ENCODE assay signal across 14 cellular contexts in genomic region chr9:110767559-110768063, GRCh38.
A peak's percentile ranks its signal among the peaks of the same experiment; 100 is the strongest.
DNase-seq lines count a peak whose midpoint lies in the region; ATAC-seq lines count a peak whose summit lies in the region.
"Had no signal": no experiment of that assay in that cellular context is flagged by ENCODE, and none has a peak within 500 bp of the region (broad histone marks: within the 10 kb centered on the region; RNA-seq: fewer than 3 reads in every experiment).

No MANE protein-coding gene starts in this region.

- DNase-seq in GM23248, result peak; percentile 57
- DNase-seq in caudate nucleus (lab: John Stamatoyannopoulos, UW), result peak in 37 of 61 donors; percentile 2 to 54 (median 16)
- DNase-seq in inferior parietal cortex (ENCODE audit: extremely low spot score), result peak; percentile 80
- DNase-seq in stromal cell of bone marrow (ENCODE audit: low read depth), result peak; percentile 36
- DNase-seq in KBM-7, result no peak
- DNase-seq in activated naive CD4-positive, alpha-beta T cell treated with Interleukin-2 at 50 U/mL for 16 hours, result no peak
- DNase-seq in SIG-M5 treated with dmso at 0.1 percent for 504 hours (lab: John Stamatoyannopoulos, UW; ENCODE audit: unreplicated experiment), result no peak
- DNase-seq: activated CD8-positive, alpha-beta memory T cell treated with anti-CD3 and anti-CD28 coated beads for 24 hours; activated naive CD8-positive, alpha-beta T cell treated with anti-CD3 and anti-CD28 coated beads for 36 hours; effector memory CD4-positive, alpha-beta T cell; NCI-H187; stimulated activated CD4-positive, alpha-beta T cell treated with anti-CD3 and anti-CD28 coated beads, Interleukin-4, amount 100 ng/mL, for 4 hours had no signal

- H3K9me2 ChIP-seq in GM23248 (ENCODE audit: insufficient read depth), result no peaks in the 10 kb centered on the region

- peak overlapping the region; percentile 74 for H3K4me2 ChIP-seq in GM23248 (ENCODE audit: unreplicated experiment)
- H3K4me2 ChIP-seq: BLaER1 treated with 17β-estradiol and CSF1 and Interleukin-3, amounts not matched to agents 10 nM and 100 nM had no signal

- H3K9me3 ChIP-seq in GM23248 (ENCODE audit: low read depth), result no peaks in the 10 kb centered on the region
- H3K9me3 ChIP-seq: BLaER1 treated with 17β-estradiol and CSF1 and Interleukin-3, amounts not matched to agents 10 nM and 100 nM had no signal

- H4K20me1 ChIP-seq in GM23248 (ENCODE audit: insufficient read depth), result no peaks in the 10 kb centered on the region
- H4K20me1 ChIP-seq: BLaER1 treated with 17β-estradiol and CSF1 and Interleukin-3, amounts not matched to agents 10 nM and 100 nM had no signal

- H3K79me2 ChIP-seq in GM23248 (ENCODE audit: insufficient read depth), result no peaks in the 10 kb centered on the region

- 0 out of 2 replicates have a peak overlapping the region, but pooled peaks have one; percentile 19 for H2AFZ ChIP-seq in GM23248

- no peak for ATAC-seq in GM21367 (IDR thresholded peaks at IDR 0.05; ENCODE audit: unreplicated experiment)

- in situ Hi-C loops in GM23248 (cut with MboI), result no loop called here
- in situ Hi-C loops in KBM-7 (cut with MboI; ENCODE audit: low pct_unique_long_range_greater_than_20kb, low sequenced_read_pairs), result no loop called here

- 27 to 33% methylated on average over 6 of the region's 6 CpGs for WGBS in GM23248 (ENCODE audit: low coverage in 1 of 2, low lambda C conversion rate in 2 of 2, missing lambda C conversion rate in 2 of 2), 2 experiments

- 0 out of 2 replicates have a peak overlapping the region, but pooled peaks have one; percentile 17 for H3K9ac ChIP-seq in GM23248
- H3K9ac ChIP-seq: BLaER1 treated with 17β-estradiol and CSF1 and Interleukin-3, amounts not matched to agents 10 nM and 100 nM had no signal

- H3K4me1 ChIP-seq in GM23248 (ENCODE audit: insufficient read depth), result peaks cover 24% of the 10 kb centered on the region

- H3K27ac ChIP-seq in GM23248 (no peak overlapping the region), caudate nucleus (ENCODE audit: low read depth, low read length) (peak overlapping the region; percentile 95)
- H3K27ac ChIP-seq: BLaER1 treated with 17β-estradiol and CSF1 and Interleukin-3, amounts not matched to agents 10 nM and 100 nM had no signal

- H3F3A ChIP-seq in GM23248 (ENCODE audit: insufficient read depth), result peaks cover 15% of the 10 kb centered on the region

- no peaks in the 10 kb centered on the region for H3K27me3 ChIP-seq in GM23248 (replicated peaks; ENCODE audit: insufficient read depth)
- H3K27me3 ChIP-seq: BLaER1 treated with 17β-estradiol and CSF1 and Interleukin-3, amounts not matched to agents 10 nM and 100 nM had no signal

- no peaks in the 10 kb centered on the region for H3K36me3 ChIP-seq in GM23248 (ENCODE audit: low read depth)
- H3K36me3 ChIP-seq: BLaER1 treated with 17β-estradiol and CSF1 and Interleukin-3, amounts not matched to agents 10 nM and 100 nM had no signal

- peak overlapping the region; percentile 33 for H3K4me3 ChIP-seq in GM23248
- H3K4me3 ChIP-seq: BLaER1 treated with 17β-estradiol and CSF1 and Interleukin-3, amounts not matched to agents 10 nM and 100 nM had no signal

Comparison
In these comparisons a context has a peak if more than half of its experiments do, and no peak if none do; other contexts are left out.
1. DNase-seq: peak in GM23248 (single experiment), caudate nucleus (37 of 61), inferior parietal cortex (single experiment) and stromal cell of bone marrow (single experiment); none in KBM-7 (single experiment), activated naive CD4-positive, alpha-beta T cell treated with Interleukin-2 at 50 U/mL for 16 hours (single experiment) and SIG-M5 treated with dmso at 0.1 percent for 504 hours (single experiment).